17 cellular contexts compared by ENCODE assay signal in genomic region chr9:69260161-69260560, GRCh38.
DNase-seq lines count a peak whose midpoint lies in the region; ATAC-seq, FAIRE-seq and TF ChIP-seq lines count a peak whose summit lies in the region.
"Had no signal": no experiment of that assay in that cellular context is flagged by ENCODE, and none has a peak within 500 bp of the region (broad histone marks: within the 10 kb centered on the region; RNA-seq: fewer than 3 reads in every experiment).

No MANE protein-coding gene starts in this region.

- H3K36me3 ChIP-seq in HepG2 (replicated peaks in 1 of 2; ENCODE audit: control insufficient read depth in 1 of 2, insufficient read depth in 2 of 2, low read length in 2 of 2), result peaks cover 1 to 5% of the 10 kb centered on the region in 2 experiments; a peak in 2 of 5 replicates
- H3K36me3 ChIP-seq in right lobe of liver, result peaks cover 0 to 12% (median 4%) of the 10 kb centered on the region in 4 donors
- H3K36me3 ChIP-seq: HAP-1 had no signal

- H3K4me1 ChIP-seq in HepG2 (ENCODE audit: insufficient read depth, low read length), result no peaks in the 10 kb centered on the region
- no peaks in the 10 kb centered on the region for H3K4me1 ChIP-seq in right lobe of liver
- H3K4me1 ChIP-seq: A549, Caco-2, HAP-1 had no signal

- TF ChIP-seq CTCF in HepG2 (CRISPR knock-in tag; IDR thresholded peaks at IDR 0.05) (no peak), right lobe of liver (IDR thresholded peaks at IDR 0.05) (no peak)

- no peaks in the 10 kb centered on the region; a peak in 1 of 5 replicates for H3K27me3 ChIP-seq in HepG2 (ENCODE audit: control insufficient read depth in 1 of 2, insufficient read depth in 2 of 2, low read length in 2 of 2)
- no peaks in the 10 kb centered on the region for H3K27me3 ChIP-seq in right lobe of liver

- TF ChIP-seq POLR2A in HepG2 (IDR thresholded peaks at IDR 0.05; ENCODE audit: insufficient read depth in 1 of 2, low read depth in 2 of 2, low read length in 2 of 2) (no peak), right lobe of liver (IDR thresholded peaks at IDR 0.05) (no peak), GM12891 (IDR thresholded peaks at IDR 0.05; ENCODE audit: low read depth, low read length) (no peak)

- H3K9me3 ChIP-seq in HepG2 (ENCODE audit: low read length), result no peaks in the 10 kb centered on the region
- H3K9me3 ChIP-seq in right lobe of liver, result no peaks in the 10 kb centered on the region
- H3K9me3 ChIP-seq: A549, Caco-2, HAP-1 had no signal

- no peak overlapping the region for H3K4me3 ChIP-seq in HepG2 (replicated peaks in 1 of 3; ENCODE audit: insufficient read depth in 1 of 3, low read depth in 2 of 3, low read length in 3 of 3)
- H3K4me3 ChIP-seq in right lobe of liver, result no peak overlapping the region
- H3K4me3 ChIP-seq: A549, HAP-1 had no signal

- H3K4me3 Mint-ChIP-seq in T-cell, result no peak overlapping the region
- H3K4me3 Mint-ChIP-seq: CD4-positive, alpha-beta T cell had no signal

- in situ Hi-C loops in HepG2 (cut with HindIII; ENCODE audit: extremely low pct_ligation_motif_present, low pct_unique_long_range_greater_than_20kb), result no loop called here

- peaks cover 9% of the 10 kb centered on the region; the same call in 1 of the 2 replicates for H4K20me1 ChIP-seq in HepG2 (ENCODE audit: insufficient read depth, low read length)

- intact Hi-C loops in HepG2 (cut with micrococcal nuclease; ENCODE audit: unreplicated experiment) (no loop called here), right lobe of liver (cut with DNase I) (no loop called here)

- POLR2A ChIA-PET in HepG2 (lab: Yijun Ruan, JAX), result no interaction called here
- POLR2A ChIA-PET in T-cell (lab: Charles Lee), result no interaction called here

- no peak for FAIRE-seq in HepG2 (lab: Jason Lieb, UNC)
- FAIRE-seq in GM12891 (lab: Jason Lieb, UNC), result no peak
- FAIRE-seq: A549, D721Med had no signal

- 52% methylated on average over 4 of the region's 5 CpGs for WGBS in HepG2 (ENCODE audit: low lambda C conversion rate)
- 76% methylated on average over 4 of the region's 5 CpGs for WGBS in right lobe of liver (ENCODE audit: insufficient coverage, low coverage, low lambda C conversion rate, missing lambda C conversion rate)

- peaks cover 5% of the 10 kb centered on the region for H3K36me3 Mint-ChIP-seq in T-cell

- CTCF ChIA-PET in HepG2 (lab: Yijun Ruan, JAX; ENCODE audit: low intra/inter-chr PET ratio, low total read pairs) (no interaction called here), T-cell (lab: Charles Lee) (no interaction called here)

- H3K4me1 Mint-ChIP-seq in T-cell, result no peaks in the 10 kb centered on the region

- no peak overlapping the region for H2AFZ ChIP-seq in HepG2 (ENCODE audit: low read length)

- H3K79me2 ChIP-seq in HepG2 (ENCODE audit: insufficient read depth, low read length), result no peaks in the 10 kb centered on the region

- no peak overlapping the region for H3K27ac Mint-ChIP-seq in T-cell
- H3K27ac Mint-ChIP-seq: CD4-positive, alpha-beta T cell had no signal

- H3K9ac ChIP-seq in HepG2 (ENCODE audit: insufficient read depth, low read depth, low read length), result no peak overlapping the region

- TF ChIP-seq EP300 in HepG2 (IDR thresholded peaks at IDR 0.05; ENCODE audit: low read depth in 2 of 2, low read length in 2 of 2) (no peak), HepG2 (CRISPR knock-in tag; IDR thresholded peaks at IDR 0.05; ENCODE audit: borderline replicate concordance) (no peak)

- H3K4me2 ChIP-seq in HepG2 (ENCODE audit: low read depth, low read length), result no peak overlapping the region
- H3K4me2 ChIP-seq: A549 had no signal

- ATAC-seq in HepG2, result peak; percentile 41
- no peak for ATAC-seq in right lobe of liver
- peak; percentile 35 for ATAC-seq in left lobe of liver
- no peak for ATAC-seq in T-cell (replicated peaks in 1 of 4)
- no peak for ATAC-seq in activated CD4-positive, CD25-positive, alpha-beta regulatory T cell treated with anti-CD3 and anti-CD28 coated beads, Interleukin-2, amount 50 U/mL, for 24 hours
- ATAC-seq: A549 had no signal

- DNase-seq in HepG2 (ENCODE audit: low spot score), result no peak
- DNase-seq in right lobe of liver, result no peak
- peak; percentile 43 to 57 for DNase-seq in dermis microvascular lymphatic vessel endothelial cell (ENCODE audit: low read depth in 2 of 2)
- no peak for DNase-seq in left lobe of liver (ENCODE audit: low spot score)
- no peak for DNase-seq in T-helper 9 cell
- DNase-seq in GM12891 (ENCODE audit: insufficient read length, low spot score), result no peak
- no peak for DNase-seq in T-cell
- DNase-seq: AML-193; Caco-2; CD4-positive, alpha-beta T cell; GDM1 had no signal

- BruUV-seq in HepG2 (replicated peaks; lab: Mats Ljungman, UMichigan), result no TSS peak

- H3K9me3 Mint-ChIP-seq in T-cell, result no peaks in the 10 kb centered on the region
- H3K9me3 Mint-ChIP-seq: CD4-positive, alpha-beta T cell had no signal

- no peak overlapping the region for H3K27ac ChIP-seq in HepG2 (ENCODE audit: extremely low read length, insufficient read depth, low read length)
- H3K27ac ChIP-seq in right lobe of liver, result no peak overlapping the region
- H3K27ac ChIP-seq: 22Rv1, A549, C4-2B had no signal

- H3K27me3 Mint-ChIP-seq in T-cell, result peaks cover 5% of the 10 kb centered on the region in 2 donors

- TF ChIP-seq RAD21 in HepG2 (CRISPR knock-in tag; IDR thresholded peaks at IDR 0.05), result no peak

TF ChIP-seq in HepG2, 621 proteins besides CTCF, POLR2A, EP300 and RAD21:
- no peak for TF ChIP-seq SRSF4 (IDR thresholded peaks at IDR 0.05; ENCODE audit: low read depth, low read length, poor library complexity, severe bottlenecking)
- TF ChIP-seq ZNF451 (CRISPR knock-in tag; IDR thresholded peaks at IDR 0.05), result no peak
- no peak for TF ChIP-seq ZNF253 (CRISPR knock-in tag; IDR thresholded peaks at IDR 0.05; ENCODE audit: borderline replicate concordance)
- TF ChIP-seq CBX2 (IDR thresholded peaks at IDR 0.05; ENCODE audit: low read depth, low read length), result no peak
- no peak for TF ChIP-seq CBX2 (CRISPR knock-in tag; IDR thresholded peaks at IDR 0.05; ENCODE audit: low read depth)
- no peak for TF ChIP-seq HNF1B (CRISPR knock-in tag; IDR thresholded peaks at IDR 0.05)
- TF ChIP-seq MAX (IDR thresholded peaks at IDR 0.05), result no peak

TF ChIP-seq in GM12891, 5 proteins besides CTCF, POLR2A, EP300 and RAD21:
- TF ChIP-seq POLR2AphosphoS5 (IDR thresholded peaks at IDR 0.05; ENCODE audit: low read depth, low read length), result no peak
- no peak for TF ChIP-seq PAX5 (IDR thresholded peaks at IDR 0.05; ENCODE audit: insufficient read depth, low read length, severe bottlenecking)
- no peak for TF ChIP-seq SPI1 (IDR thresholded peaks at IDR 0.05; ENCODE audit: low read depth, low read length)
- TF ChIP-seq TAF1 (IDR thresholded peaks at IDR 0.05; ENCODE audit: low read depth, low read length), result no peak
- no peak for TF ChIP-seq POU2F2 (IDR thresholded peaks at IDR 0.05; ENCODE audit: low read depth, low read length)

Comparison
In these comparisons a context has a peak if more than half of its experiments do, and no peak if none do; other contexts are left out.
1. ATAC-seq: peak in HepG2 (single experiment) and left lobe of liver (single experiment); none in right lobe of liver (0 of 4), T-cell (0 of 4) and activated CD4-positive, CD25-positive, alpha-beta regulatory T cell treated with anti-CD3 and anti-CD28 coated beads, Interleukin-2, amount 50 U/mL, for 24 hours (0 of 2).
2. DNase-seq: peak in dermis microvascular lymphatic vessel endothelial cell (2 of 2); none in HepG2 (single experiment), right lobe of liver (0 of 3), left lobe of liver (single experiment), T-helper 9 cell (single experiment), GM12891 (single experiment) and T-cell (0 of 34).